ENCODE assay signal across 8 cellular contexts in the genomic region with DNA sequence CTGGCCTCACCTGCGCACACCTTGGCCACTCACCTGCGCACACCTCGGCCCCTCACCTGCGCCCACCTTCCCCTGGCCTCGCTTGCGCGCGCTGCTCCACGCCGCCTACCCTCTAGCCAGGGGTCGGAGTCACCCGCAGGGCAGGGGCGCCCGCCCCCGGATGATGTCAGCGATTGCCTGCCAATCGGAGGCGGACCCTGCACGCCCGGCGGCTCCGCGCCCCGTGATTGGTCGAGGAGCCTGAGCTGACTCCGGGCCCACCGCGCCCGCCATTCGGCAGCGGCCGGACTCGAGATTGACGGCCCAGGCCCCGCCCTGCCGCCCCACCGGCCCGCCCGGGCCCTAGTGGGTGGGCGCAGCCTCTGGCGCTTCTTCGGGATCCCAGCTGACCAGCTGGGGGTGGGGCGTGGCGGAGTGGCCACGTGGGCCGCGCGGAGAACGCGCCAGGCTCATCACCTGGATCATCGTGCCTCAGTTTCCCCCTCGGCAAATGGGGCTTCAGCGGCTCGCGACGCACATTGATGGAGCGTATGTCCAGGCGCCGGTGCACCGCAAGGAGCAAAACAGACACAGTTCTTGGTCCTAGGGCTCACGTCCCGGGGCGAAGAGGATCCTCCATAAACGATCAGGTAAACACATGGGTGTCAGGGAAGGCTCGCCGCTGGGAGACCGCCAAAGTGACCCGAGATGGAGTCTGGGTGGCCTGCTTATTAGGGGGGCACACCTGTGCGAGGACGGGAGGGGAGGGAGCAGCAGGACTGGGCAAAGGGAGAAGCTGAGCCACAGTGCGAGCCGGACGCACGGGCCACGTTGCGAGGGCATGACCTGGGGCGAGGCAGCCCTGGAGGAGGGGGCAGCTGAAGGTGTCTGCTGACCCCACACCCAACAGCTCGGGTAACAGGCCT. TPM values are rescaled to one million over a fixed set of nuclear protein-coding genes. Genes with fewer than 3 reads are reported as not detected.
DNase-seq lines count a peak whose midpoint lies in the region; ATAC-seq and TF ChIP-seq lines count a peak whose summit lies in the region.

A gene with protein sequence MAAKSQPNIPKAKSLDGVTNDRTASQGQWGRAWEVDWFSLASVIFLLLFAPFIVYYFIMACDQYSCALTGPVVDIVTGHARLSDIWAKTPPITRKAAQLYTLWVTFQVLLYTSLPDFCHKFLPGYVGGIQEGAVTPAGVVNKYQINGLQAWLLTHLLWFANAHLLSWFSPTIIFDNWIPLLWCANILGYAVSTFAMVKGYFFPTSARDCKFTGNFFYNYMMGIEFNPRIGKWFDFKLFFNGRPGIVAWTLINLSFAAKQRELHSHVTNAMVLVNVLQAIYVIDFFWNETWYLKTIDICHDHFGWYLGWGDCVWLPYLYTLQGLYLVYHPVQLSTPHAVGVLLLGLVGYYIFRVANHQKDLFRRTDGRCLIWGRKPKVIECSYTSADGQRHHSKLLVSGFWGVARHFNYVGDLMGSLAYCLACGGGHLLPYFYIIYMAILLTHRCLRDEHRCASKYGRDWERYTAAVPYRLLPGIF (minus strand): TSS at position 137 of the 905 bp plus-strand sequence. CDS start 3,441 bp downstream, outside the sequence.

- peaks cover 17% of the 10 kb centered on the region for H3K36me3 Mint-ChIP-seq in activated naive CD8-positive, alpha-beta T cell

- DNase-seq in NCI-H1105 treated with DMSO at 0.1 percent for 48 hours (lab: John Stamatoyannopoulos, UW) (peak; percentile 96), SKM-1 treated with dmso at 0.1 percent for 144 hours (lab: John Stamatoyannopoulos, UW; ENCODE audit: unreplicated experiment) (peak; percentile 87), glomerular visceral epithelial cell (ENCODE audit: extremely low spot score) (peak; percentile 94), osteoblast (ENCODE audit: insufficient read length, low spot score, missing footprints) (peak; percentile 100), thoracic aorta (ENCODE audit: low spot score) (peak; percentile 80)

- TF ChIP-seq CTCF in osteoblast (IDR thresholded peaks at IDR 0.05; ENCODE audit: extremely low read depth, low read depth, low read length) (no peak), thoracic aorta (IDR thresholded peaks at IDR 0.05) (peak; percentile 12)

- peak; percentile 73 for TF ChIP-seq POLR2A in GM10847 (IDR thresholded peaks at IDR 0.05; ENCODE audit: extremely low read depth, insufficient read length)

- H3K27me3 ChIP-seq in osteoblast (ENCODE audit: insufficient read depth, low read length) = no peaks in the 10 kb centered on the region
- no peaks in the 10 kb centered on the region for H3K27me3 ChIP-seq in thoracic aorta (replicated peaks; ENCODE audit: insufficient read depth)

- H3K4me3 ChIP-seq in osteoblast (ENCODE audit: insufficient read depth, low read length) = peak within 1 kb of the TSS; percentile 91
- peak within 1 kb of the TSS; percentile 85 for H3K4me3 ChIP-seq in thoracic aorta

- peaks cover 45% of the 10 kb centered on the region for H3K4me1 Mint-ChIP-seq in activated naive CD8-positive, alpha-beta T cell (ENCODE audit: low read depth)

- H3K27ac ChIP-seq in osteoblast (ENCODE audit: low read depth, low read length) (peak within 1 kb of the TSS; percentile 50), thoracic aorta (peak within 1 kb of the TSS; percentile 45 to 54)

- peaks cover 19% of the 10 kb centered on the region for H3K79me2 ChIP-seq in osteoblast (ENCODE audit: insufficient read depth, low read length)

- ATAC-seq in HG02642 (IDR thresholded peaks at IDR 0.05; ENCODE audit: poor library complexity, unreplicated experiment) = peak; percentile 83
- peak; percentile 72 for ATAC-seq in thoracic aorta (ENCODE audit: insufficient number of reproducible peaks, low FRiP score, low read depth)

- peaks cover 7% of the 10 kb centered on the region for H3K9me3 Mint-ChIP-seq in activated naive CD8-positive, alpha-beta T cell (ENCODE audit: low read depth)

- H3K9me3 ChIP-seq in osteoblast (ENCODE audit: low read depth, low read length) = no peaks in the 10 kb centered on the region
- no peaks in the 10 kb centered on the region for H3K9me3 ChIP-seq in thoracic aorta

- H3K4me3 Mint-ChIP-seq in activated naive CD8-positive, alpha-beta T cell = peak within 1 kb of the TSS; percentile 93

- peak within 1 kb of the TSS; percentile 92 for H3K4me2 ChIP-seq in osteoblast (ENCODE audit: insufficient read depth, low read length)

- H3K4me1 ChIP-seq in osteoblast (ENCODE audit: insufficient read depth, low read length) (peaks cover 26% of the 10 kb centered on the region), thoracic aorta (ENCODE audit: control insufficient read depth in 1 of 2, low read depth in 2 of 2) (peaks cover 5 to 32% of the 10 kb centered on the region in 2 donors)

- H3K36me3 ChIP-seq in osteoblast (ENCODE audit: insufficient read depth, low read length) (peaks cover 9% of the 10 kb centered on the region), thoracic aorta (peaks cover 6% of the 10 kb centered on the region)

- H2AFZ ChIP-seq in osteoblast (ENCODE audit: low read length) = peak within 1 kb of the TSS; percentile 92

- peak within 1 kb of the TSS; percentile 94 for H3K27ac Mint-ChIP-seq in activated naive CD8-positive, alpha-beta T cell

- no peaks in the 10 kb centered on the region for H3K27me3 Mint-ChIP-seq in activated naive CD8-positive, alpha-beta T cell

- peaks cover 4% of the 10 kb centered on the region for H4K20me1 ChIP-seq in osteoblast (ENCODE audit: insufficient read depth, low read length)

RNA-seq across cellular contexts. Expression of the gene that starts here (rescaled TPM):
- total RNA-seq in osteoblast = 58.3 and 60.4 TPM in 2 replicates
- total RNA-seq in thoracic aorta = 10 to 100 TPM in 1 of 2 donors, 1 to 10 TPM in 1; 6.6 to 17.6 TPM

Comparison
In these comparisons a context has a peak if more than half of its experiments do, and no peak if none do; other contexts are left out.
1. Peak in every context shown above with its lines: DNase-seq, ATAC-seq, H3K4me3 ChIP-seq and H3K27ac ChIP-seq.